9 cellular contexts compared by ENCODE assay signal in the genomic region with DNA sequence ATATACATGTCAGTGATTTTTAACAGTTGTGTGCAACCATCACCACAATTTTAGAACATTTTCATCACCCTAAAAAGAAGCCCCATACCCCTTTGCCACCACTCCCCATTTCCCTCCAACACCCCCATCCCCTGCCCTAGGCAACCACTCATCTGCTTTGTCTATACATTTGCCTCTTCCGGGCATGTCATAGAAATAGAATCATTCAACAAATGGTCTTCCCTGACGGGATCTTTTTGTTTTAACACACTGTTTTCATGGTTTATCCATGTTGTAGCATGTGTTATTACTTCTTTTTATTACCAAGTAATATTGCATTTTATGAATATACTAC. TPM values are rescaled to one million over a fixed set of nuclear protein-coding genes. Genes with fewer than 3 reads are reported as not detected.
DNase-seq lines count a peak whose midpoint lies in the region; ATAC-seq and TF ChIP-seq lines count a peak whose summit lies in the region.
"Had no signal": no experiment of that assay in that cellular context is flagged by ENCODE, and none has a peak within 500 bp of the region (broad histone marks: within the 10 kb centered on the region; RNA-seq: fewer than 3 reads in every experiment).

No MANE protein-coding gene starts in this region.

- H3K4me3 ChIP-seq in heart left ventricle (peak overlapping the region; percentile 29 to 69 (median 65)), lower leg skin (ENCODE audit: low read depth, poor library complexity, severe bottlenecking) (peak overlapping the region; percentile 46), tibial nerve (peak overlapping the region; percentile 33 to 77 (median 62))

- H3K27ac ChIP-seq in heart left ventricle (peak overlapping the region in 10 of 12 donors; percentile 63 to 94 (median 81)), tibial nerve (peak overlapping the region; percentile 40 to 88 (median 88))

- H3K36me3 Mint-ChIP-seq in activated naive CD8-positive, alpha-beta T cell treated with anti-CD3 and anti-CD28 coated beads, Interleukin-2, amount 50 U/mL, for 24 hours (ENCODE audit: low read depth): peaks cover 18% of the 10 kb centered on the region

- TF ChIP-seq CTCF in heart left ventricle (IDR thresholded peaks at IDR 0.05): no peak
- TF ChIP-seq CTCF in lower leg skin (IDR thresholded peaks at IDR 0.05): no peak
- TF ChIP-seq CTCF in tibial nerve (IDR thresholded peaks at IDR 0.05): no peak

- H3K9me3 Mint-ChIP-seq in activated naive CD8-positive, alpha-beta T cell treated with anti-CD3 and anti-CD28 coated beads, Interleukin-2, amount 50 U/mL, for 24 hours: no peaks in the 10 kb centered on the region

- H3K4me1 ChIP-seq in heart left ventricle: peaks cover 0 to 51% (median 24%) of the 10 kb centered on the region in 12 donors
- peaks cover 0 to 48% (median 31%) of the 10 kb centered on the region in 4 donors for H3K4me1 ChIP-seq in tibial nerve

- H3K4me3 Mint-ChIP-seq in activated naive CD8-positive, alpha-beta T cell treated with anti-CD3 and anti-CD28 coated beads, Interleukin-2, amount 50 U/mL, for 24 hours: peak overlapping the region; percentile 91

- H3K27me3 ChIP-seq in heart left ventricle (no peaks in the 10 kb centered on the region), tibial nerve (no peaks in the 10 kb centered on the region)

- H3K36me3 ChIP-seq in heart left ventricle (no peaks in the 10 kb centered on the region), tibial nerve (no peaks in the 10 kb centered on the region)

- peaks cover 50% of the 10 kb centered on the region for H3K4me1 Mint-ChIP-seq in activated naive CD8-positive, alpha-beta T cell treated with anti-CD3 and anti-CD28 coated beads, Interleukin-2, amount 50 U/mL, for 24 hours

- H3K27ac Mint-ChIP-seq in activated naive CD8-positive, alpha-beta T cell treated with anti-CD3 and anti-CD28 coated beads, Interleukin-2, amount 50 U/mL, for 24 hours: peak overlapping the region; percentile 90

- no peaks in the 10 kb centered on the region for H3K27me3 Mint-ChIP-seq in activated naive CD8-positive, alpha-beta T cell treated with anti-CD3 and anti-CD28 coated beads, Interleukin-2, amount 50 U/mL, for 24 hours

- H3K9me3 ChIP-seq in heart left ventricle (no peaks in the 10 kb centered on the region), tibial nerve (no peaks in the 10 kb centered on the region)

- DNase-seq in heart left ventricle (no peak), Right ventricle myocardium superior (no peak), lower leg skin (ENCODE audit: low spot score in 2 of 2) (no peak), tibial nerve (ENCODE audit: low spot score in 2 of 2) (no peak), NCI-H2171 (lab: John Stamatoyannopoulos, UW) (no peak), NCI-H1092 treated with DMSO at 0.1 percent for 48 hours (lab: John Stamatoyannopoulos, UW) (no peak), DMS 273 (lab: John Stamatoyannopoulos, UW; ENCODE audit: unreplicated experiment) (no peak)
- no peak for DNase-seq in activated naive CD8-positive, alpha-beta T cell treated with anti-CD3 and anti-CD28 coated beads, Interleukin-2, amount 50 U/mL, for 24 hours

- TF ChIP-seq POLR2A in heart left ventricle (IDR thresholded peaks at IDR 0.05) (no peak), lower leg skin (IDR thresholded peaks at IDR 0.05) (no peak), tibial nerve (IDR thresholded peaks at IDR 0.05) (no peak)

- intact Hi-C loops in heart left ventricle (cut with DNase I) (loop anchor here in 1 of 10 donors (2.0 kb wide), 1 partner anchor 140 kb away; no protein-coding TSS in a partner anchor), Right ventricle myocardium superior (cut with DNase I) (no loop called here), lower leg skin (cut with DNase I; ENCODE audit: low total_unique reads) (no loop called here)

- whole genome bisulfite sequencing in heart left ventricle, 4 donors: 50 to 57% (median 54%) methylated on average over 2 of the region's 2 CpGs
- 16 to 19% methylated on average over 2 of the region's 2 CpGs for WGBS in lower leg skin, 2 donors
- 18 to 21% methylated on average over 2 of the region's 2 CpGs for WGBS in tibial nerve, 2 donors

- ATAC-seq in heart left ventricle (no peak), Right ventricle myocardium superior (ENCODE audit: poor library complexity) (no peak)
- no peak for ATAC-seq in activated naive CD8-positive, alpha-beta T cell treated with anti-CD3 and anti-CD28 coated beads, Interleukin-2, amount 50 U/mL, for 24 hours

- TF ChIP-seq EP300 in tibial nerve (IDR thresholded peaks at IDR 0.05): no peak

RNA-seq across cellular contexts. Expression of gene VILL, which starts 4.0 kb away (rescaled TPM):
- total RNA-seq in heart left ventricle: 1 to 10 TPM; 1.1 to 6.3 (median 2.6) TPM
- polyA plus RNA-seq in heart left ventricle: 1 to 10 TPM; 2.7 to 3.4 TPM
- total RNA-seq in Right ventricle myocardium superior: 4.0 TPM
- 10 to 100 TPM in 3 of 4 donors, 1 to 10 TPM in 1; 8.9 to 20.1 (median 18.0) TPM for total RNA-seq in lower leg skin
- total RNA-seq in tibial nerve: 10 to 100 TPM; 13.6 to 16.5 (median 15.3) TPM
- polyA plus RNA-seq: neural cell had no signal

RNA-seq across cellular contexts. Expression of gene PLCD1, which starts 34.8 kb away (rescaled TPM):
- total RNA-seq in heart left ventricle (10 to 100 TPM in 7 of 9 donors, 1 to 10 TPM in 2; 8.1 to 14.9 (median 12.4) TPM), Right ventricle myocardium superior (8.5 TPM), lower leg skin (10 to 100 TPM; 30.2 to 55.4 (median 43.8) TPM), tibial nerve (10 to 100 TPM; 43.8 to 48.6 (median 48.0) TPM)
- polyA plus RNA-seq in heart left ventricle: 10 to 100 TPM in 1 of 2 donors, 1 to 10 TPM in 1; 9.5 to 10.6 TPM

RNA-seq across cellular contexts. Expression of gene DLEC1, which starts 44.4 kb away (rescaled TPM):
- total RNA-seq in heart left ventricle (1 to 10 TPM in 1 of 9 donors, under 1 TPM in 7, not detected in 1; 0.07 to 1.3 (median 0.16) TPM), Right ventricle myocardium superior (0.16 TPM), lower leg skin (1 to 10 TPM in 1 of 4 donors, under 1 TPM in 3; 0.08 to 2.9 (median 0.57) TPM), tibial nerve (10 to 100 TPM in 1 of 4 donors, 1 to 10 TPM in 3; 3.7 to 96.0 (median 7.1) TPM)
- under 1 TPM; 0.06 to 0.61 TPM for polyA plus RNA-seq in heart left ventricle
